ENCODE assay signal across 2 cellular contexts in the genomic region with DNA sequence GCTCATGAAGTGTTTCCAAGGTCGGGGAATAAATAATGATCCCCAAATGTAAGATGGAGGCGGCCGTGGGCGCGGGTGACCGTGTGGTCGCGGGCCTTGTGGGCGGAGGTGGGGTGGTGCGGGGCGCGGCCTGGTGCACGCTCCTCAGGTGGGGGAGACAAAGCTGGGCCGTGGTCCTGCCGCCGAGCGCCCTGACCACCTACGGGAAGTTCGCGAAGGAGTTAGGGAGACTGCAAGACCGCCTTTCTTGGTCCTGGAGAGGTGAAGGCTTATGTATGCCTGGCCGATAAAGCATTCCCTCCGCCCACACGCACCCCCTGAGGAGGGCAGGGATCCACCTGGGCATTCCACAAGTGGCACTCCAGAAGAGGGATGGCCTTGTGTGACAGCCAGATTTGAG.
A peak's percentile ranks its signal among the peaks of the same experiment; 100 is the strongest.
TF ChIP-seq lines count a peak whose summit lies in the region.

No MANE protein-coding gene starts in this region.

TF ChIP-seq in K562, 482 proteins besides CTCF, POLR2A, EP300 and RAD21 (continued from another document):
- TF ChIP-seq, protein P1, sequence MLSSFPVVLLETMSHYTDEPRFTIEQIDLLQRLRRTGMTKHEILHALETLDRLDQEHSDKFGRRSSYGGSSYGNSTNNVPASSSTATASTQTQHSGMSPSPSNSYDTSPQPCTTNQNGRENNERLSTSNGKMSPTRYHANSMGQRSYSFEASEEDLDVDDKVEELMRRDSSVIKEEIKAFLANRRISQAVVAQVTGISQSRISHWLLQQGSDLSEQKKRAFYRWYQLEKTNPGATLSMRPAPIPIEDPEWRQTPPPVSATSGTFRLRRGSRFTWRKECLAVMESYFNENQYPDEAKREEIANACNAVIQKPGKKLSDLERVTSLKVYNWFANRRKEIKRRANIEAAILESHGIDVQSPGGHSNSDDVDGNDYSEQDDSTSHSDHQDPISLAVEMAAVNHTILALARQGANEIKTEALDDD (IDR thresholded peaks at IDR 0.05) = no peak
- TF ChIP-seq CREBBP (IDR thresholded peaks at IDR 0.05; ENCODE audit: low read depth, low read length) = no peak
- TF ChIP-seq ZNF197 (CRISPR knock-in tag; IDR thresholded peaks at IDR 0.05; ENCODE audit: low read depth) = no peak
- peak; percentile 48 for TF ChIP-seq EGR1 (conservative IDR thresholded peaks at IDR 0.05)
- peak; percentile 33; the same call in 1 of the 2 replicates for TF ChIP-seq POLR2G (IDR thresholded peaks at IDR 0.05; ENCODE audit: low read depth, low read length)
- TF ChIP-seq TCFL5 (CRISPR knock-in tag; conservative IDR thresholded peaks at IDR 0.05) = no peak
- TF ChIP-seq, protein P2, sequence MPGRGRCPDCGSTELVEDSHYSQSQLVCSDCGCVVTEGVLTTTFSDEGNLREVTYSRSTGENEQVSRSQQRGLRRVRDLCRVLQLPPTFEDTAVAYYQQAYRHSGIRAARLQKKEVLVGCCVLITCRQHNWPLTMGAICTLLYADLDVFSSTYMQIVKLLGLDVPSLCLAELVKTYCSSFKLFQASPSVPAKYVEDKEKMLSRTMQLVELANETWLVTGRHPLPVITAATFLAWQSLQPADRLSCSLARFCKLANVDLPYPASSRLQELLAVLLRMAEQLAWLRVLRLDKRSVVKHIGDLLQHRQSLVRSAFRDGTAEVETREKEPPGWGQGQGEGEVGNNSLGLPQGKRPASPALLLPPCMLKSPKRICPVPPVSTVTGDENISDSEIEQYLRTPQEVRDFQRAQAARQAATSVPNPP (IDR thresholded peaks at IDR 0.05; ENCODE audit: borderline replicate concordance, insufficient read depth, insufficient read length) = no peak
- TF ChIP-seq, protein P3, sequence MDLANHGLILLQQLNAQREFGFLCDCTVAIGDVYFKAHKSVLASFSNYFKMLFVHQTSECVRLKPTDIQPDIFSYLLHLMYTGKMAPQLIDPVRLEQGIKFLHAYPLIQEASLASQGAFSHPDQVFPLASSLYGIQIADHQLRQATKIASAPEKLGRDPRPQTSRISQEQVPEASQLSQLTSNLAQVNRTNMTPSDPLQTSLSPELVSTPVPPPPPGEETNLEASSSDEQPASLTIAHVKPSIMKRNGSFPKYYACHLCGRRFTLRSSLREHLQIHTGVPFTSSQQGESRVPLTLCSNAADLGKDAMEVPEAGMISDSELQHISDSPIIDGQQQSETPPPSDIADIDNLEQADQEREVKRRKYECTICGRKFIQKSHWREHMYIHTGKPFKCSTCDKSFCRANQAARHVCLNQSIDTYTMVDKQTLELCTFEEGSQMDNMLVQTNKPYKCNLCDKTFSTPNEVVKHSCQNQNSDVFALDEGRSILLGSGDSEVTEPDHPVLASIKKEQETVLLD (IDR thresholded peaks at IDR 0.05) = no peak
- peak; percentile 3 for TF ChIP-seq RBM22 (IDR thresholded peaks at IDR 0.05; ENCODE audit: low read depth, low read length, poor library complexity, severe bottlenecking)
- TF ChIP-seq SAP30 (IDR thresholded peaks at IDR 0.05; ENCODE audit: borderline replicate concordance, insufficient read depth, low read depth, low read length, poor library complexity, severe bottlenecking) = no peak
- TF ChIP-seq SPI1 (IDR thresholded peaks at IDR 0.05; ENCODE audit: borderline replicate concordance, low read depth, low read length) = no peak
- no peak for TF ChIP-seq HDAC8 (tag; IDR thresholded peaks at IDR 0.05)
- no peak for TF ChIP-seq ELF2 (CRISPR knock-in tag; IDR thresholded peaks at IDR 0.05)
- no peak for TF ChIP-seq MTA2 (IDR thresholded peaks at IDR 0.05; ENCODE audit: low read depth)

TF ChIP-seq in liver, 16 proteins besides CTCF, POLR2A, EP300 and RAD21 (continued from another document):
- TF ChIP-seq, protein P4, sequence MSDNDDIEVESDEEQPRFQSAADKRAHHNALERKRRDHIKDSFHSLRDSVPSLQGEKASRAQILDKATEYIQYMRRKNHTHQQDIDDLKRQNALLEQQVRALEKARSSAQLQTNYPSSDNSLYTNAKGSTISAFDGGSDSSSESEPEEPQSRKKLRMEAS (IDR thresholded peaks at IDR 0.05) = no peak
- TF ChIP-seq YY1 (IDR thresholded peaks at IDR 0.05) = no peak
